ENCODE assay signal across 29 cellular contexts in genomic region chr3:130757751-130758150, GRCh38.
"Had no signal": no experiment of that assay in that cellular context is flagged by ENCODE, and none has a peak within 500 bp of the region (broad histone marks: within the 10 kb centered on the region; RNA-seq: fewer than 3 reads in every experiment).

No MANE protein-coding gene starts in this region.

- H3K27me3 Mint-ChIP-seq: dendritic cell treated with granulocyte-macrophage colony-stimulating factor and Interleukin-4, amounts not matched to agents 40 ng/mL and 50 ng/mL, for 4 days had no signal

- H3K36me3 Mint-ChIP-seq: immature natural killer cell; naive thymus-derived CD8-positive, alpha-beta T cell; stimulated activated memory B cell treated with anti-CD40 and anti-IgM and Interleukin-4, amounts not matched to agents 10 μg/mL and 1 μg/mL and 100 μg/mL, for 72 hours; type B pancreatic cell had no signal

- ATAC-seq: foreskin keratinocyte; gastroesophageal sphincter; heart right ventricle; left ventricle myocardium superior; lower lobe of right lung; naive thymus-derived CD8-positive, alpha-beta T cell; psoas muscle; right cardiac atrium; stimulated activated memory B cell treated with anti-CD40 and anti-IgM and Interleukin-4, amounts not matched to agents 10 μg/mL and 1 μg/mL and 100 μg/mL, for 72 hours had no signal

- H3K9me3 ChIP-seq: colonic mucosa, esophagus muscularis mucosa, gastroesophageal sphincter, heart right ventricle, lower lobe of right lung, ovary, psoas muscle, sigmoid colon, stomach, testis, tibial artery had no signal

- H3K4me1 Mint-ChIP-seq: endodermal cell; naive thymus-derived CD8-positive, alpha-beta T cell; stimulated activated memory B cell treated with anti-CD40 and anti-IgM and Interleukin-4, amounts not matched to agents 10 μg/mL and 1 μg/mL and 100 μg/mL, for 72 hours had no signal

- H3K27ac Mint-ChIP-seq: dendritic cell treated with granulocyte-macrophage colony-stimulating factor and Interleukin-4, amounts not matched to agents 40 ng/mL and 50 ng/mL, for 4 days; endodermal cell; naive thymus-derived CD8-positive, alpha-beta T cell; stimulated activated memory B cell treated with anti-CD40 and anti-IgM and Interleukin-4, amounts not matched to agents 10 μg/mL and 1 μg/mL and 100 μg/mL, for 72 hours; type B pancreatic cell had no signal

- H3K4me1 ChIP-seq: colonic mucosa, lower lobe of right lung, psoas muscle, sigmoid colon, testis, tibial artery had no signal

- H3K27me3 ChIP-seq: colonic mucosa, foreskin keratinocyte, heart right ventricle, ovary, sigmoid colon, stomach, testis had no signal

- H3K4me3 Mint-ChIP-seq: dendritic cell treated with granulocyte-macrophage colony-stimulating factor and Interleukin-4, amounts not matched to agents 40 ng/mL and 50 ng/mL, for 4 days; endodermal cell; naive thymus-derived CD8-positive, alpha-beta T cell; stimulated activated memory B cell treated with anti-CD40 and anti-IgM and Interleukin-4, amounts not matched to agents 10 μg/mL and 1 μg/mL and 100 μg/mL, for 72 hours; type B pancreatic cell had no signal

- H3K36me3 ChIP-seq: colonic mucosa, esophagus muscularis mucosa, gastroesophageal sphincter, heart right ventricle, lower lobe of right lung, ovary, sigmoid colon, stomach, tibial artery had no signal

- H3K9me3 Mint-ChIP-seq: dendritic cell treated with granulocyte-macrophage colony-stimulating factor and Interleukin-4, amounts not matched to agents 40 ng/mL and 50 ng/mL, for 4 days; endodermal cell; immature natural killer cell; naive thymus-derived CD8-positive, alpha-beta T cell; stimulated activated memory B cell treated with anti-CD40 and anti-IgM and Interleukin-4, amounts not matched to agents 10 μg/mL and 1 μg/mL and 100 μg/mL, for 72 hours; type B pancreatic cell had no signal

- H3K4me3 ChIP-seq: colonic mucosa, esophagus muscularis mucosa, gastroesophageal sphincter, heart right ventricle, lower lobe of right lung, ovary, psoas muscle, sigmoid colon, stomach, testis, tibial artery had no signal

- H3K27ac ChIP-seq: colonic mucosa, epithelial cell of prostate, esophagus muscularis mucosa, foreskin keratinocyte, gastroesophageal sphincter, heart right ventricle, lower lobe of right lung, ovary, psoas muscle, sigmoid colon, stomach, testis, tibial artery had no signal

- DNase-seq: colonic mucosa; effector CD8-positive, alpha-beta T cell; endodermal cell; foreskin keratinocyte; heart right ventricle; hypothalamus; immature natural killer cell; islet precursor cell; kidney glomerular epithelial cell; left ventricle myocardium superior; lower lobe of right lung; naive thymus-derived CD8-positive, alpha-beta T cell; occipital lobe; ovary; posterior cingulate gyrus; psoas muscle; right cardiac atrium; sigmoid colon; stimulated activated CD4-positive, alpha-beta T cell treated with anti-CD3 and anti-CD28 coated beads, Interleukin-2, amount 100 ng/mL, for 24 hours; stimulated activated CD4-positive, alpha-beta T cell treated with anti-CD3 and anti-CD28 coated beads, Interleukin-4, amount 100 ng/mL, for 4 hours; stomach; testis; tibial artery had no signal
